Comparison of ENCODE assay signal across 20 cellular contexts in the genomic region with DNA sequence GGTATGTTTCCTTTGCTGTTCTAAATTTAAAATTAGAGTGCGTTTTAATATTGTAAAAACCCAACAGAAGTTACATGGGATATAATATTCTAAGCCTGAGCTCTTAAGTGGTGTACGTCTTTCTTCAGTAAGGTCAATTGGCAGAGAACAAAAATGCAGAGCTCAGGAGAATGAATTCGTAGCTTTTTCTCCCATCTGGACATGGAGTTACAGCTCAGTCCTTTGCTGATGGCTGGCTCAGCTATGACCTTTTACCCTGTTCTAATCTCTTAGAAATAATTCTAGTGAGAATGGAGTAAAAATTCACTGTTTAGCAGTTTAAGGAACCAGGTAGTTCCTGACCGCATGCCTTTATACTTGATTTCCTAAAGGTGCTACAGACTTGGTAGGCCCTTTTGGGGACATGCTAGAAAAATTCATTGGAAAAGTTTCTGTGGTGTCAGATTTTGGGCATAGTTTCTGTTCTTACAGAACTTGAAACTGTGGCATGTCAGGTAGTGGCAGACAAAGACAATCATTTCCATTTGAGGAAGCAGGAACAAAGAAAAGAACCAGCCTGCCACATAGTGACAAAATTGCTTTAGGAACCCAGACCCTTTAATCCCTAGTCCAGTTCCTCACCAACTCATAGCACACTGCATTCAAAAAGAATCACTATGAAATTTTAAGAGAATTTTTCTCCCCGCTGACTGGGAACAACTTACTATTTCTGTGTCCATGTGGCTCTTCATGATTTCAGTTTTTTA.
DNase-seq lines count a peak whose midpoint lies in the region; ATAC-seq, FAIRE-seq and TF ChIP-seq lines count a peak whose summit lies in the region.
"Had no signal": no experiment of that assay in that cellular context is flagged by ENCODE, and none has a peak within 500 bp of the region (broad histone marks: within the 10 kb centered on the region; RNA-seq: fewer than 3 reads in every experiment).

No MANE protein-coding gene starts in this region.

- TF ChIP-seq CTCF in GM12873 (IDR thresholded peaks at IDR 0.05; ENCODE audit: insufficient read depth, low read depth, low read length, missing control alignments) (peak; percentile 15), GM23338 (conservative IDR thresholded peaks at IDR 0.05; ENCODE audit: low read depth in 2 of 2) (peak in 1 of 2 experiments; percentile 28; a peak in 2 of 4 replicates), OCI-LY1 (IDR thresholded peaks at IDR 0.05; ENCODE audit: low read length) (no peak)

- intact Hi-C loops in left colon (cut with DNase I, micrococcal nuclease) = no loop called here

- peak; percentile 18 for DNase-seq in GM23338 (ENCODE audit: low spot score)
- DNase-seq in left colon = no peak
- DNase-seq in AG08395 (ENCODE audit: low spot score) = no peak
- no peak for DNase-seq in GDM1 (lab: John Stamatoyannopoulos, UW)
- DNase-seq in HTR-8/SVneo (ENCODE audit: insufficient read length, low spot score) = no peak
- DNase-seq: activated CD4-positive, alpha-beta T cell treated with anti-CD3 and anti-CD28 coated beads, Interleukin-2, amount 10 ng/mL, durations not matched to agents 7 days and 5 days; activated T-cell treated with anti-CD3 and anti-CD28 coated beads, Interleukin-2, amount 50 U/mL, for 72 hours; H7; hippocampal formation; naive thymus-derived CD8-positive, alpha-beta T cell; NCI-H2107; PC-9; right lobe of liver; stimulated activated CD4-positive, alpha-beta T cell treated with anti-CD3 and anti-CD28 coated beads, Interleukin-4, amount 100 ng/mL, for 24 hours had no signal

- H3K9me3 Mint-ChIP-seq in GM23338 = no peaks in the 10 kb centered on the region
- H3K9me3 Mint-ChIP-seq in activated T-helper 17 cell treated with anti-CD3 and anti-CD28 coated beads, Interleukin-2, amount 50 U/mL, for 72 hours = peaks cover 4% of the 10 kb centered on the region
- H3K9me3 Mint-ChIP-seq: activated CD4-positive, alpha-beta T cell treated with anti-CD3 and anti-CD28 coated beads, Interleukin-2, amount 10 ng/mL, durations not matched to agents 7 days and 5 days had no signal

- H3K4me3 Mint-ChIP-seq in GM23338 = no peak overlapping the region
- H3K4me3 Mint-ChIP-seq in activated T-helper 17 cell treated with anti-CD3 and anti-CD28 coated beads, Interleukin-2, amount 50 U/mL, for 72 hours = no peak overlapping the region
- H3K4me3 Mint-ChIP-seq: activated CD4-positive, alpha-beta T cell treated with anti-CD3 and anti-CD28 coated beads, Interleukin-2, amount 10 ng/mL, durations not matched to agents 7 days and 5 days; activated T-cell treated with anti-CD3 and anti-CD28 coated beads, Interleukin-2, amount 50 U/mL, for 72 hours; naive thymus-derived CD8-positive, alpha-beta T cell; stimulated activated effector memory CD8-positive, alpha-beta T cell treated with anti-CD3 and anti-CD28 coated beads, Interleukin-12 subunit alpha, Interleukin-12 subunit beta, amount 100 ng/mL, for 72 hours had no signal

- H3K9me2 ChIP-seq in GM23338 (ENCODE audit: insufficient read depth) = no peaks in the 10 kb centered on the region
- H3K9me2 ChIP-seq in OCI-LY1 (ENCODE audit: low read depth, low read length) = no peaks in the 10 kb centered on the region

- H3K4me1 ChIP-seq in GM23338 (ENCODE audit: insufficient read depth) (no peaks in the 10 kb centered on the region; the same call in 1 of the 2 replicates), OCI-LY1 (ENCODE audit: insufficient read depth, low read length, severe bottlenecking) (peaks cover 10% of the 10 kb centered on the region)
- H3K4me1 ChIP-seq: right lobe of liver had no signal

- H3K4me1 Mint-ChIP-seq in GM23338 = peaks cover 12% of the 10 kb centered on the region; the same call in 2 of the 3 replicates
- H3K4me1 Mint-ChIP-seq in activated T-helper 17 cell treated with anti-CD3 and anti-CD28 coated beads, Interleukin-2, amount 50 U/mL, for 72 hours = no peaks in the 10 kb centered on the region
- H3K4me1 Mint-ChIP-seq: activated CD4-positive, alpha-beta T cell treated with anti-CD3 and anti-CD28 coated beads, Interleukin-2, amount 10 ng/mL, durations not matched to agents 7 days and 5 days; naive thymus-derived CD8-positive, alpha-beta T cell; stimulated activated effector memory CD8-positive, alpha-beta T cell treated with anti-CD3 and anti-CD28 coated beads, Interleukin-12 subunit alpha, Interleukin-12 subunit beta, amount 100 ng/mL, for 72 hours had no signal

- no peaks in the 10 kb centered on the region for H3F3A ChIP-seq in GM23338 (replicated peaks; ENCODE audit: low read depth)
- H3F3A ChIP-seq in OCI-LY1 (ENCODE audit: insufficient read depth, low read length) = no peaks in the 10 kb centered on the region

- H3K27me3 Mint-ChIP-seq in GM23338 (ENCODE audit: insufficient read depth, low read depth, poor library complexity) = no peaks in the 10 kb centered on the region
- no peaks in the 10 kb centered on the region for H3K27me3 Mint-ChIP-seq in activated T-helper 17 cell treated with anti-CD3 and anti-CD28 coated beads, Interleukin-2, amount 50 U/mL, for 72 hours
- H3K27me3 Mint-ChIP-seq: activated CD4-positive, alpha-beta T cell treated with anti-CD3 and anti-CD28 coated beads, Interleukin-2, amount 10 ng/mL, durations not matched to agents 7 days and 5 days; naive thymus-derived CD8-positive, alpha-beta T cell had no signal

- H3K36me3 ChIP-seq in GM23338 (ENCODE audit: insufficient read depth) (no peaks in the 10 kb centered on the region), OCI-LY1 (ENCODE audit: insufficient read depth, low read length) (no peaks in the 10 kb centered on the region)
- H3K36me3 ChIP-seq: right lobe of liver had no signal

- H3K4me2 ChIP-seq in GM23338 = no peak overlapping the region
- no peak overlapping the region for H3K4me2 ChIP-seq in OCI-LY1 (ENCODE audit: low read length)
- H3K4me2 ChIP-seq: PC-9 had no signal

- no peak overlapping the region for H3K27ac Mint-ChIP-seq in GM23338
- H3K27ac Mint-ChIP-seq in activated T-helper 17 cell treated with anti-CD3 and anti-CD28 coated beads, Interleukin-2, amount 50 U/mL, for 72 hours = no peak overlapping the region
- H3K27ac Mint-ChIP-seq: activated CD4-positive, alpha-beta T cell treated with anti-CD3 and anti-CD28 coated beads, Interleukin-2, amount 10 ng/mL, durations not matched to agents 7 days and 5 days; activated T-cell treated with anti-CD3 and anti-CD28 coated beads, Interleukin-2, amount 50 U/mL, for 72 hours; naive thymus-derived CD8-positive, alpha-beta T cell; stimulated activated effector memory CD8-positive, alpha-beta T cell treated with anti-CD3 and anti-CD28 coated beads, Interleukin-12 subunit alpha, Interleukin-12 subunit beta, amount 100 ng/mL, for 72 hours had no signal

- H3K9me3 ChIP-seq in OCI-LY1 (ENCODE audit: low read length) = no peaks in the 10 kb centered on the region
- H3K9me3 ChIP-seq: right lobe of liver had no signal

- peak overlapping the region; percentile 61 for H2AFZ ChIP-seq in GM23338
- peak overlapping the region; percentile 52 for H2AFZ ChIP-seq in OCI-LY1 (ENCODE audit: low read length)
- H2AFZ ChIP-seq: PC-9 had no signal

- H3K79me2 ChIP-seq in GM23338 (replicated peaks; ENCODE audit: insufficient read depth) = no peaks in the 10 kb centered on the region
- no peaks in the 10 kb centered on the region for H3K79me2 ChIP-seq in OCI-LY1 (ENCODE audit: insufficient read depth, low read length)

- no peaks in the 10 kb centered on the region for H3K27me3 ChIP-seq in GM23338 (ENCODE audit: insufficient read depth)
- no peaks in the 10 kb centered on the region for H3K27me3 ChIP-seq in OCI-LY1 (ENCODE audit: insufficient read depth, low read length)
- H3K27me3 ChIP-seq: right lobe of liver had no signal

- H3K27ac ChIP-seq in GM23338 (ENCODE audit: low read depth) (no peak overlapping the region), OCI-LY1 (ENCODE audit: low read depth, low read length, poor library complexity, severe bottlenecking) (no peak overlapping the region)
- H3K27ac ChIP-seq: coronary artery, PC-9, right lobe of liver had no signal

- H3K36me3 Mint-ChIP-seq in GM23338 (ENCODE audit: low read depth) = no peaks in the 10 kb centered on the region
- H3K36me3 Mint-ChIP-seq in activated T-helper 17 cell treated with anti-CD3 and anti-CD28 coated beads, Interleukin-2, amount 50 U/mL, for 72 hours (ENCODE audit: low read depth) = no peaks in the 10 kb centered on the region
- H3K36me3 Mint-ChIP-seq: naive thymus-derived CD8-positive, alpha-beta T cell; stimulated activated effector memory CD8-positive, alpha-beta T cell treated with anti-CD3 and anti-CD28 coated beads, Interleukin-12 subunit alpha, Interleukin-12 subunit beta, amount 100 ng/mL, for 72 hours had no signal

- FAIRE-seq in HTR-8/SVneo (lab: Jason Lieb, UNC) = no peak
- FAIRE-seq: GM19239 had no signal

- H3K4me3 ChIP-seq in GM23338 (no peak overlapping the region), OCI-LY1 (ENCODE audit: low read depth, low read length, poor library complexity, severe bottlenecking) (no peak overlapping the region)
- H3K4me3 ChIP-seq: coronary artery, PC-9, right lobe of liver had no signal

- H4K20me1 ChIP-seq in GM23338 (replicated peaks; ENCODE audit: insufficient read depth) = no peaks in the 10 kb centered on the region
- H4K20me1 ChIP-seq in OCI-LY1 (ENCODE audit: insufficient read depth, low read length) = no peaks in the 10 kb centered on the region

- no peak overlapping the region for H3K9ac ChIP-seq in OCI-LY1 (ENCODE audit: low read length)

- 0 out of 3 replicates have a peak, but pooled peaks have one; percentile 23 for ATAC-seq in GM23338
- peak; percentile 79 for ATAC-seq in left colon
- ATAC-seq in activated T-helper 17 cell treated with anti-CD3 and anti-CD28 coated beads, Interleukin-2, amount 50 U/mL, for 72 hours (replicated peaks) = no peak
- ATAC-seq: activated T-cell treated with anti-CD3 and anti-CD28 coated beads, Interleukin-2, amount 50 U/mL, for 72 hours; naive thymus-derived CD8-positive, alpha-beta T cell; right lobe of liver; stimulated activated effector memory CD8-positive, alpha-beta T cell treated with anti-CD3 and anti-CD28 coated beads, Interleukin-12 subunit alpha, Interleukin-12 subunit beta, amount 100 ng/mL, for 72 hours had no signal

TF ChIP-seq in GM23338, 12 proteins besides CTCF, POLR2A, EP300 and RAD21 (continues in another document):
- TF ChIP-seq JUNB (IDR thresholded peaks at IDR 0.05; ENCODE audit: unreplicated experiment) (no peak), NANOG (IDR thresholded peaks at IDR 0.05; ENCODE audit: borderline replicate concordance) (no peak), EZH2 (IDR thresholded peaks at IDR 0.05; ENCODE audit: low read depth, unreplicated experiment) (no peak), STAT1 (IDR thresholded peaks at IDR 0.05; ENCODE audit: unreplicated experiment) (no peak), POLR2AphosphoS5 (IDR thresholded peaks at IDR 0.05; ENCODE audit: low read depth) (no peak)
